Comparison of ENCODE assay signal across 7 cellular contexts in genomic region chr5:137739737-137740136, GRCh38.
"Had no signal": no experiment of that assay in that cellular context is flagged by ENCODE, and none has a peak within 500 bp of the region (broad histone marks: within the 10 kb centered on the region; RNA-seq: fewer than 3 reads in every experiment).

No MANE protein-coding gene starts in this region.

- H3K9me3 Mint-ChIP-seq: H9 had no signal

- H3K4me3 ChIP-seq: GM23338 had no signal

- ATAC-seq: GM23338 had no signal

- H3K27ac Mint-ChIP-seq: GM23338, H9, IgD-negative memory B cell had no signal

- H3K4me2 ChIP-seq: GM23338 had no signal

- DNase-seq: H9, HCEC 1CT had no signal

- H3K4me3 Mint-ChIP-seq: GM23338, H9, IgD-negative memory B cell had no signal

- H2AFZ ChIP-seq: GM23338 had no signal

- FAIRE-seq: H1, H54, HTR-8/SVneo had no signal
